1 cellular context compared by ENCODE assay signal in the genomic region with DNA sequence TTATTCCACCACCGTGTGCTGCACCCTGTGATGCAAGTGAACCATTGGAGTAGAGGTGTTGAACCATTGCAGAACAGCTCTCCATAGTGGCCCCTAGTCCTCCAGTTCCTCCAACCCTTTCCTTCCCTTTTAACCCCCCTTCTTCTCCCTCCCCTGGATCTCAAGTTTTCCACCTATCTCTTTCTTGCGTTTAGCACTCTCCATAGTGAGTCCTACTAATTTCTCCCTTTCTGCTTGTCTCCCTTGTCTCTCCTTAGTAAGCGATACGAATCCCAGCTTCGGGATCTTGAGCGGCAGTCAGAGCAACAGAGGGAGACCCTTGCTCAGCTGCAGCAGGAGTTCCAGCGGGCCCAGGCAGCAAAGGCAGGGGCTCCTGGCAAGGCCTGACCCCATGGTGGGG.
TF ChIP-seq lines count a peak whose summit lies in the region.

No MANE protein-coding gene starts in this region.

TF ChIP-seq in endothelial cell of umbilical vein, 7 proteins besides CTCF, POLR2A, EP300 and RAD21:
- TF ChIP-seq, protein P1, sequence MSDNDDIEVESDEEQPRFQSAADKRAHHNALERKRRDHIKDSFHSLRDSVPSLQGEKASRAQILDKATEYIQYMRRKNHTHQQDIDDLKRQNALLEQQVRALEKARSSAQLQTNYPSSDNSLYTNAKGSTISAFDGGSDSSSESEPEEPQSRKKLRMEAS (IDR thresholded peaks at IDR 0.05; ENCODE audit: insufficient read depth, insufficient read length): no peak
- no peak for TF ChIP-seq GATA2 (IDR thresholded peaks at IDR 0.05; ENCODE audit: insufficient read depth, insufficient read length, low read depth, low read length)
